8 cellular contexts compared by ENCODE assay signal in genomic region chr2:192195548-192196418, GRCh38. TPM values are rescaled to one million over a fixed set of nuclear protein-coding genes. Genes with fewer than 3 reads are reported as not detected.
A peak's percentile ranks its signal among the peaks of the same experiment; 100 is the strongest.
DNase-seq lines count a peak whose midpoint lies in the region; ATAC-seq, FAIRE-seq and TF ChIP-seq lines count a peak whose summit lies in the region.

No MANE protein-coding gene starts in this region.

- no peak for TF ChIP-seq RAD21 in Ishikawa (IDR thresholded peaks at IDR 0.05; ENCODE audit: low read depth)

- FAIRE-seq in astrocyte (lab: Jason Lieb, UNC): no peak

- no peaks in the 10 kb centered on the region for H3K9me3 Mint-ChIP-seq in astrocyte (ENCODE audit: unreplicated experiment)

- H3K9ac ChIP-seq in astrocyte (ENCODE audit: low read length): peak overlapping the region; percentile 77

- DNase-seq in A673 (ENCODE audit: low spot score) (peak; percentile 62), astrocyte (ENCODE audit: low read depth) (peak; percentile 16), right cardiac atrium (peak; percentile 12 to 50 (median 42)), posterior cingulate gyrus (peak in 8 of 10 donors; percentile 29 to 92 (median 50)), retina (no peak), GF-D8 (lab: John Stamatoyannopoulos, UW) (no peak)

- no peaks in the 10 kb centered on the region for H3K9me3 ChIP-seq in A673 (ENCODE audit: low read depth, low read length, poor library complexity, severe bottlenecking)
- no peaks in the 10 kb centered on the region for H3K9me3 ChIP-seq in astrocyte (ENCODE audit: insufficient read depth, low read depth, low read length)
- H3K9me3 ChIP-seq in right cardiac atrium (ENCODE audit: control insufficient read depth, low read length): no peaks in the 10 kb centered on the region

- H3K79me2 ChIP-seq in astrocyte (ENCODE audit: insufficient read depth, low read length): no peaks in the 10 kb centered on the region

- ATAC-seq in GM18873 (IDR thresholded peaks at IDR 0.05; ENCODE audit: low FRiP score, unreplicated experiment) (peak; percentile 4), right cardiac atrium (peak; percentile 22 to 35)

- intact Hi-C loops in A673 (cut with micrococcal nuclease; ENCODE audit: unreplicated experiment): loop anchor here (10.0 kb wide), 3 partner anchors 359 to 1389 kb away; no protein-coding TSS in a partner anchor
- intact Hi-C loops in right cardiac atrium (cut with DNase I): no loop called here
- intact Hi-C loops in posterior cingulate gyrus (cut with DNase I): loop anchor here (2.0 to 10.0 kb wide), 3 partner anchors 91 to 383 kb away; no protein-coding TSS in a partner anchor

- CTCF ChIA-PET in A673 (lab: Charles Lee): interaction anchor here (0.5 kb wide), 1 partner anchor 348 kb away, joined by 3 read pairs; no protein-coding TSS in a partner anchor

- peak overlapping the region; percentile 98 for H3K4me2 ChIP-seq in astrocyte (ENCODE audit: low read length)

- no peaks in the 10 kb centered on the region for H3K36me3 Mint-ChIP-seq in astrocyte (ENCODE audit: low read depth, unreplicated experiment)

- no TSS peak for BruUV-seq in A673 (replicated peaks; lab: Mats Ljungman, UMichigan)

- no peaks in the 10 kb centered on the region for H4K20me1 ChIP-seq in astrocyte (ENCODE audit: insufficient read depth, low read length)

- peaks cover 70% of the 10 kb centered on the region for H3K27me3 Mint-ChIP-seq in astrocyte (ENCODE audit: low read depth, unreplicated experiment)

- H3K27me3 ChIP-seq in A673 (replicated peaks; ENCODE audit: insufficient read depth, low read depth, low read length, poor library complexity) (no peaks in the 10 kb centered on the region), astrocyte (ENCODE audit: insufficient read depth, low read length) (peaks cover 24% of the 10 kb centered on the region), right cardiac atrium (ENCODE audit: control insufficient read depth, insufficient read depth) (no peaks in the 10 kb centered on the region)

- TF ChIP-seq CTCF in A673 (conservative IDR thresholded peaks at IDR 0.05; ENCODE audit: low read depth, low read length) (no peak), astrocyte (IDR thresholded peaks at IDR 0.05; ENCODE audit: insufficient read depth, low read depth, low read length) (no peak)

- WGBS in right cardiac atrium: under 1% methylated on average over 44 of the region's 44 CpGs

- peak overlapping the region; percentile 97 for H2AFZ ChIP-seq in astrocyte (ENCODE audit: low read depth, low read length)

- H3K4me3 ChIP-seq in A673 (ENCODE audit: low read depth, low read length, poor library complexity, severe bottlenecking) (peak overlapping the region; percentile 85), astrocyte (ENCODE audit: insufficient read depth, low read depth, low read length) (peak overlapping the region; percentile 80), right cardiac atrium (ENCODE audit: low read length) (peak overlapping the region; percentile 64)

- no peak for TF ChIP-seq EP300 in Ishikawa (IDR thresholded peaks at IDR 0.05; ENCODE audit: borderline replicate concordance)

- peak overlapping the region; percentile 83 for H3K4me3 Mint-ChIP-seq in astrocyte (ENCODE audit: unreplicated experiment)

- peak overlapping the region; percentile 75 for H3K27ac Mint-ChIP-seq in astrocyte (ENCODE audit: unreplicated experiment)

- H3K36me3 ChIP-seq in A673 (ENCODE audit: insufficient read depth, low read length, poor library complexity, severe bottlenecking) (no peaks in the 10 kb centered on the region), astrocyte (ENCODE audit: insufficient read depth, low read length) (no peaks in the 10 kb centered on the region)

- H3K4me1 ChIP-seq in A673 (ENCODE audit: insufficient read depth, low read length, poor library complexity, severe bottlenecking): peaks cover 5% of the 10 kb centered on the region
- H3K4me1 ChIP-seq in astrocyte (ENCODE audit: insufficient read depth, low read length): peaks cover 13% of the 10 kb centered on the region
- H3K4me1 ChIP-seq in right cardiac atrium (ENCODE audit: control insufficient read depth, insufficient read depth, low read length): peaks cover 10% of the 10 kb centered on the region

- POLR2A ChIA-PET in A673 (lab: Charles Lee; ENCODE audit: low non-redundant PET): no interaction called here

- H3K27ac ChIP-seq in A673 (ENCODE audit: low read depth, low read length, poor library complexity, severe bottlenecking) (no peak overlapping the region), astrocyte (ENCODE audit: low read depth, low read length) (no peak overlapping the region), right cardiac atrium (ENCODE audit: low read length) (no peak overlapping the region)

- peaks cover 11% of the 10 kb centered on the region for H3K4me1 Mint-ChIP-seq in astrocyte (ENCODE audit: low read depth, unreplicated experiment)

TF ChIP-seq in Ishikawa, 13 proteins besides CTCF, POLR2A, EP300 and RAD21:
- TF ChIP-seq CEBPB (IDR thresholded peaks at IDR 0.05) (no peak), TCF12 (IDR thresholded peaks at IDR 0.05; ENCODE audit: low read depth) (no peak), TAF1 (IDR thresholded peaks at IDR 0.05; ENCODE audit: low read depth) (no peak), FOXM1 (IDR thresholded peaks at IDR 0.05; ENCODE audit: borderline replicate concordance, low read depth) (no peak), CREB1 (IDR thresholded peaks at IDR 0.05; ENCODE audit: low read depth) (no peak), TEAD4 (IDR thresholded peaks at IDR 0.05) (no peak)
- TF ChIP-seq, protein P1, sequence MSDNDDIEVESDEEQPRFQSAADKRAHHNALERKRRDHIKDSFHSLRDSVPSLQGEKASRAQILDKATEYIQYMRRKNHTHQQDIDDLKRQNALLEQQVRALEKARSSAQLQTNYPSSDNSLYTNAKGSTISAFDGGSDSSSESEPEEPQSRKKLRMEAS (IDR thresholded peaks at IDR 0.05): 0 out of 2 replicates have a peak, but pooled peaks have one; percentile 24
TF ChIP-seq in Ishikawa: peak in this region for 1.

RNA-seq across cellular contexts. Expression of gene TMEFF2, which starts 1.1 kb away (rescaled TPM):
- total RNA-seq in A673 (2021) (6.0 and 7.0 TPM in 2 replicates), astrocyte (0.26 and 0.41 TPM in 2 replicates), right cardiac atrium (1 to 10 TPM in 3 of 4 donors, under 1 TPM in 1; 0.14 to 3.3 (median 1.6) TPM)
- 0.79 TPM for polyA plus RNA-seq in right cardiac atrium

Comparison
In these comparisons a context has a peak if more than half of its experiments do, and no peak if none do; other contexts are left out.
1. DNase-seq: peak in A673 (single experiment), astrocyte (single experiment), right cardiac atrium (3 of 3) and posterior cingulate gyrus (8 of 10); none in retina (single experiment) and GF-D8 (single experiment).
2. intact Hi-C loops: an anchor here in A673 (10.0 kb wide) and posterior cingulate gyrus (2.0 to 10.0 kb wide); none called in right cardiac atrium.
3. Peak in every context shown above with its lines, with median percentiles within 50 percentile points of each other: H3K4me3 ChIP-seq.